8 cellular contexts compared by ENCODE assay signal in genomic region chr16:19389246-19389645, GRCh38. TPM values are rescaled to one million over a fixed set of nuclear protein-coding genes. Genes with fewer than 3 reads are reported as not detected.
DNase-seq lines count a peak whose midpoint lies in the region; ATAC-seq and TF ChIP-seq lines count a peak whose summit lies in the region.

No MANE protein-coding gene starts in this region.

- CTCF ChIA-PET in CD4-positive, alpha-beta T cell (lab: Charles Lee), result no interaction called here

- no peak overlapping the region for H3K4me3 Mint-ChIP-seq in CD4-positive, alpha-beta T cell

- no peaks in the 10 kb centered on the region for H3K9me3 Mint-ChIP-seq in CD4-positive, alpha-beta T cell

- H3K4me1 ChIP-seq in adipocyte (ENCODE audit: control insufficient read depth, insufficient read depth, low read length) (no peaks in the 10 kb centered on the region), left lung (no peaks in the 10 kb centered on the region)

- no peak overlapping the region for H3K9ac ChIP-seq in adipocyte (ENCODE audit: low read length)

- DNase-seq in CD4-positive, alpha-beta T cell, result peak in 6 of 10 experiments; percentile 3 to 39 (median 8)
- DNase-seq in HPDE6-E6E7 (ENCODE audit: extremely low spot score) (peak; percentile 38), RKO (ENCODE audit: low spot score) (peak; percentile 61), adipocyte (ENCODE audit: low read depth) (peak; percentile 18), left lung (peak; percentile 73 to 79), stromal cell of bone marrow (ENCODE audit: low read depth) (peak; percentile 2)

- H3K27me3 Mint-ChIP-seq in CD4-positive, alpha-beta T cell, result peaks cover 27% of the 10 kb centered on the region

- H3K9me3 ChIP-seq in CD4-positive, alpha-beta T cell (ENCODE audit: control insufficient read depth, low read length), result no peaks in the 10 kb centered on the region
- peaks cover 10% of the 10 kb centered on the region for H3K9me3 ChIP-seq in adipocyte (ENCODE audit: control insufficient read depth, low read length)
- peaks cover 0 to 3% of the 10 kb centered on the region in 2 donors for H3K9me3 ChIP-seq in left lung

- POLR2A ChIA-PET in CD4-positive, alpha-beta T cell (lab: Charles Lee), result no interaction called here

- no peak for TF ChIP-seq CTCF in CD4-positive, alpha-beta T cell (IDR thresholded peaks at IDR 0.05)
- TF ChIP-seq CTCF in left lung (IDR thresholded peaks at IDR 0.05), result peak; percentile 34 to 52

- H3K27ac ChIP-seq in CD4-positive, alpha-beta T cell (ENCODE audit: low read depth, low read length), result no peak overlapping the region
- H3K27ac ChIP-seq in left lung, result peak overlapping the region in 1 of 2 donors; percentile 39

- H3K27ac Mint-ChIP-seq in CD4-positive, alpha-beta T cell, result no peak overlapping the region

- no peak for ATAC-seq in CD4-positive, alpha-beta T cell (ENCODE audit: poor library complexity)
- ATAC-seq in left lung (peak; percentile 87), HG02884 (IDR thresholded peaks at IDR 0.05; ENCODE audit: unreplicated experiment) (no peak), GM21390 (IDR thresholded peaks at IDR 0.05; ENCODE audit: unreplicated experiment) (no peak)

- intact Hi-C loops in CD4-positive, alpha-beta T cell (cut with DNase I, micrococcal nuclease), result no loop called here
- intact Hi-C loops in left lung (cut with DNase I), result loop anchor here in 1 of 2 donors (5.0 kb wide), 1 partner anchor 113 kb away; no protein-coding TSS in a partner anchor

- H3K36me3 ChIP-seq in adipocyte (ENCODE audit: control insufficient read depth, insufficient read depth, low read length, severe bottlenecking) (no peaks in the 10 kb centered on the region), left lung (no peaks in the 10 kb centered on the region)

- peaks cover 6% of the 10 kb centered on the region for H3K27me3 ChIP-seq in CD4-positive, alpha-beta T cell (ENCODE audit: control insufficient read depth, insufficient read depth, low read length)
- peaks cover 26% of the 10 kb centered on the region for H3K27me3 ChIP-seq in adipocyte (replicated peaks; ENCODE audit: control insufficient read depth, insufficient read depth, low read length)
- H3K27me3 ChIP-seq in left lung, result no peaks in the 10 kb centered on the region

- H3K4me1 Mint-ChIP-seq in CD4-positive, alpha-beta T cell (ENCODE audit: low read depth), result no peaks in the 10 kb centered on the region

- H3K4me3 ChIP-seq in adipocyte (ENCODE audit: low read length), result no peak overlapping the region
- H3K4me3 ChIP-seq in left lung, result no peak overlapping the region

- H3K36me3 Mint-ChIP-seq in CD4-positive, alpha-beta T cell (ENCODE audit: low read depth), result no peaks in the 10 kb centered on the region

RNA-seq across cellular contexts. Expression of gene TMC5, which starts 28.4 kb away (rescaled TPM):
- total RNA-seq in CD4-positive, alpha-beta T cell, result not detected
- 100 to 1,000 TPM in 1 of 2 donors, 10 to 100 TPM in 1; 78.8 to 105 TPM for total RNA-seq in left lung

Comparison
In these comparisons a context has a peak if more than half of its experiments do, and no peak if none do; other contexts are left out.
1. DNase-seq: peak in every context shown above with its lines; median percentile 76 in left lung; 61 in RKO; 38 in HPDE6-E6E7; 18 in adipocyte; 8 in CD4-positive, alpha-beta T cell; 2 in stromal cell of bone marrow.
2. RNA of gene TMC5, which starts 28.4 kb away (total RNA-seq): 78.8 to 105 TPM in left lung; not detected in CD4-positive, alpha-beta T cell; every median in the first group is over 10 times any median in the second.